Comparison of ENCODE assay signal across 10 cellular contexts in genomic region chr17:50638572-50638850, GRCh38. TPM values are rescaled to one million over a fixed set of nuclear protein-coding genes. Genes with fewer than 3 reads are reported as not detected.
DNase-seq lines count a peak whose midpoint lies in the region; TF ChIP-seq lines count a peak whose summit lies in the region.
"Had no signal": no experiment of that assay in that cellular context is flagged by ENCODE, and none has a peak within 500 bp of the region (broad histone marks: within the 10 kb centered on the region; RNA-seq: fewer than 3 reads in every experiment).

No MANE protein-coding gene starts in this region.

- H2AFZ ChIP-seq in PC-9 (no peak overlapping the region), trophoblast cell (ENCODE audit: insufficient read depth, low read length, poor library complexity) (no peak overlapping the region)

- peak overlapping the region; percentile 30 for H3K9ac ChIP-seq in trophoblast cell (ENCODE audit: low read length)

- H3F3A ChIP-seq in PC-9 (ENCODE audit: insufficient read depth, low read depth) = peaks cover 69% of the 10 kb centered on the region

- H3K14ac ChIP-seq in trophoblast cell (ENCODE audit: low read length) = no peak overlapping the region

- CTCF ChIA-PET in PC-9 (lab: Charles Lee) = interaction anchor here (0.6 to 4.7 kb wide), 4 partner anchors 10 to 64 kb away, joined by 3 to 33 read pairs (median 3); no protein-coding TSS in a partner anchor

- H3K9me3 ChIP-seq in PC-9 (ENCODE audit: insufficient read depth, low read depth) (no peaks in the 10 kb centered on the region), trophoblast cell (ENCODE audit: insufficient read depth, low read depth, low read length) (no peaks in the 10 kb centered on the region)

- intact Hi-C loops in PC-9 (cut with micrococcal nuclease; ENCODE audit: unreplicated experiment) = loop anchor here (2.0 kb wide), 1 partner anchor 46 kb away; no protein-coding TSS in a partner anchor

- peak overlapping the region; percentile 54 for H3K27ac ChIP-seq in C4-2B
- H3K27ac ChIP-seq in PC-9 = peak overlapping the region; percentile 91
- H3K27ac ChIP-seq in trophoblast cell (ENCODE audit: low read depth, low read length) = no peak overlapping the region

- H3K4me2 ChIP-seq in PC-9 (peak overlapping the region; percentile 96), trophoblast cell (ENCODE audit: low read length) (no peak overlapping the region)

- H3K36me3 ChIP-seq in PC-9 (ENCODE audit: low read depth) = peaks cover 53% of the 10 kb centered on the region
- H3K36me3 ChIP-seq in trophoblast cell (ENCODE audit: control insufficient read depth in 1 of 2, insufficient read depth in 2 of 2, low read length in 2 of 2) = no peaks in the 10 kb centered on the region

- BruUV-seq in PC-9 (replicated peaks; lab: Mats Ljungman, UMichigan) = no TSS peak

- no peaks in the 10 kb centered on the region for H4K20me1 ChIP-seq in PC-9 (ENCODE audit: insufficient read depth)

- H4K12ac ChIP-seq in trophoblast cell (ENCODE audit: low read depth, low read length) = no peak overlapping the region

- H4K91ac ChIP-seq in trophoblast cell (ENCODE audit: low read depth, low read length) = no peak overlapping the region

- H3K9me2 ChIP-seq in PC-9 (ENCODE audit: insufficient read depth) = no peaks in the 10 kb centered on the region

- H3K27me3 ChIP-seq in PC-9 (ENCODE audit: insufficient read depth, low read depth) (no peaks in the 10 kb centered on the region), trophoblast cell (ENCODE audit: insufficient read depth, low read length) (peaks cover 30% of the 10 kb centered on the region)

- peak in 1 of 2 experiments; percentile 87 for DNase-seq in PC-9
- peak; percentile 14 for DNase-seq in epidermal melanocyte (ENCODE audit: insufficient read length, low spot score)
- DNase-seq in trophoblast cell = no peak
- no peak for DNase-seq in NCI-H1105 (lab: John Stamatoyannopoulos, UW)
- DNase-seq in ureter (ENCODE audit: low spot score) = no peak
- no peak for DNase-seq in stimulated activated CD4-positive, alpha-beta T cell treated with anti-CD3 and anti-CD28 coated beads, Interleukin-15, amount 100 ng/mL, for 24 hours
- DNase-seq in NCI-H345 (lab: John Stamatoyannopoulos, UW) = no peak
- DNase-seq: activated CD4-positive, alpha-beta T cell treated with anti-CD3 and anti-CD28 coated beads, Interleukin-2, amount 10 ng/mL, durations not matched to agents 7 days and 5 days; NCI-H524 treated with DMSO at 0.1 percent for 48 hours had no signal

- H3K4me3 ChIP-seq in PC-9 (peak overlapping the region; percentile 81; the same call in 1 of the 2 replicates), trophoblast cell (ENCODE audit: low read depth, low read length) (no peak overlapping the region)

- no CpG with 5 or more reads among the region's 1 CpG for WGBS in trophoblast cell (ENCODE audit: extremely low coverage, insufficient coverage, insufficient read length)

- H3K4me1 ChIP-seq in PC-9 (replicated peaks; ENCODE audit: insufficient read depth) (peaks cover 84% of the 10 kb centered on the region), trophoblast cell (ENCODE audit: control insufficient read depth in 1 of 2, insufficient read depth in 2 of 2, low read length in 2 of 2) (peaks cover 21 to 29% of the 10 kb centered on the region in 2 experiments)

- no peak overlapping the region for H3K23ac ChIP-seq in trophoblast cell (ENCODE audit: low read length)

- H2BK12ac ChIP-seq in trophoblast cell (ENCODE audit: low read length) = peak overlapping the region; percentile 35

- TF ChIP-seq CTCF in C4-2B (conservative IDR thresholded peaks at IDR 0.05) = no peak
- TF ChIP-seq CTCF in PC-9 (conservative IDR thresholded peaks at IDR 0.05) = no peak

- H3K79me2 ChIP-seq in PC-9 (ENCODE audit: low read depth) (peaks cover 89% of the 10 kb centered on the region), trophoblast cell (ENCODE audit: control insufficient read depth, insufficient read depth, low read length, poor library complexity) (no peaks in the 10 kb centered on the region)

- no peak overlapping the region for H4K8ac ChIP-seq in trophoblast cell (ENCODE audit: low read depth, low read length)

- POLR2A ChIA-PET in PC-9 (lab: Charles Lee; ENCODE audit: unreplicated experiment) = interaction anchor here (0.6 to 2.4 kb wide), 6 partner anchors 15 to 81 kb away, joined by 4 to 22 read pairs (median 5); partner anchors contain the start of gene LUC7L3

- H2BK120ac ChIP-seq in trophoblast cell (ENCODE audit: insufficient read depth, low read length, poor library complexity) = no peak overlapping the region

- no peak overlapping the region for H2BK5ac ChIP-seq in trophoblast cell (ENCODE audit: low read depth, low read length, poor library complexity)

- no peak overlapping the region for H3K4ac ChIP-seq in trophoblast cell (ENCODE audit: low read depth, low read length)

- no peak overlapping the region for H3K18ac ChIP-seq in trophoblast cell (ENCODE audit: low read length)

- no peak overlapping the region for H2AK5ac ChIP-seq in trophoblast cell (ENCODE audit: low read length)

- H3K79me1 ChIP-seq in trophoblast cell (ENCODE audit: low read length) = peaks cover 4% of the 10 kb centered on the region

RNA-seq across cellular contexts. Expression of gene ABCC3, which starts 3.8 kb away (rescaled TPM):
- total RNA-seq in PC-9 (2021) = 221 and 273 TPM in 2 replicates
- polyA plus RNA-seq in trophoblast cell (2013) = 0.04 and 0.07 TPM in 2 replicates
- 226 TPM for total RNA-seq in ureter
- total RNA-seq: activated CD4-positive, alpha-beta T cell treated with anti-CD3 and anti-CD28 coated beads, Interleukin-2, amount 10 ng/mL, durations not matched to agents 7 days and 5 days had no signal
